16 cellular contexts compared by ENCODE assay signal in the genomic region with DNA sequence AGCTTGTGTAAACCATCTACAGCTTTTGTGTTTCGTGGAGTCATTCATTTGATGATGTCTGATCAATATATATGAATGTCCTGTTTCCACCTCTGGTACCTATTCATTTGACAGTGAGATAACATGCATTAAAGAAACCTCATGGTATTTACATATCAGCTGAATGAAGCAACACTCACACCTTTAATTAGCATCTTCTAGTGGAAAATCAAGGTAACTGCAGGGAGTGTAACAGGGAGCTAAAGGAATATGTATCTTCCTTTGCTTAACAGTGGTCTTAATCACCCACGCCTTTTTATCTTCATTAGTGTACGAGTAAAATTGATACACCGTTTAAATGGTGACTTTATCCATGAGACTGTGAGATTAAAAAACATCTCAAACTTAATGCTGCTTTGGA. TPM values are rescaled to one million over a fixed set of nuclear protein-coding genes. Genes with fewer than 3 reads are reported as not detected.
A peak's percentile ranks its signal among the peaks of the same experiment; 100 is the strongest.
DNase-seq lines count a peak whose midpoint lies in the region; ATAC-seq and TF ChIP-seq lines count a peak whose summit lies in the region.
"Had no signal": no experiment of that assay in that cellular context is flagged by ENCODE, and none has a peak within 500 bp of the region (broad histone marks: within the 10 kb centered on the region; RNA-seq: fewer than 3 reads in every experiment).

No MANE protein-coding gene starts in this region.

- TF ChIP-seq CTCF in HFF-Myc (IDR thresholded peaks at IDR 0.05; ENCODE audit: low read depth, low read length, missing control alignments) = peak; percentile 8

- in situ Hi-C loops in SK-MEL-5 (cut with HindIII; ENCODE audit: low pct_unique_long_range_greater_than_20kb, low sequenced_read_pairs) = no loop called here

- peak; percentile 17 for DNase-seq in ELR (ENCODE audit: low read depth)
- DNase-seq in HFF-Myc (ENCODE audit: extremely low read depth, low read depth) = no peak
- DNase-seq in SK-MEL-5 (ENCODE audit: low read depth, low spot score) = peak; percentile 2
- DNase-seq in iPS-NIHi11 (ENCODE audit: low spot score) = peak; percentile 28
- DNase-seq in activated CD8-positive, alpha-beta memory T cell treated with anti-CD3 and anti-CD28 coated beads, Interleukin-2, amount 50 U/mL, for 4 hours = no peak
- DNase-seq in H4 (ENCODE audit: low spot score) = no peak
- DNase-seq: activated CD4-positive, alpha-beta T cell treated with anti-CD3 and anti-CD28 coated beads for 48 hours; activated naive CD8-positive, alpha-beta T cell treated with anti-CD3 and anti-CD28 coated beads, Interleukin-2, amount 50 U/mL, for 24 hours; activated T-cell treated with anti-CD3 and anti-CD28 coated beads, Interleukin-2, amount 50 U/mL, for 72 hours; CD4-positive, alpha-beta T cell; cerebellar nuclear complex; GF-D8; lower lobe of right lung; nephron progenitor cell had no signal

- H3K4me3 ChIP-seq in HFF-Myc (replicated peaks; ENCODE audit: low read depth, low read length) = no peak overlapping the region
- H3K4me3 ChIP-seq: lower lobe of right lung had no signal

- no peak for ATAC-seq in HG02981 (IDR thresholded peaks at IDR 0.05; ENCODE audit: unreplicated experiment)
- no peak for ATAC-seq in GM19035 (IDR thresholded peaks at IDR 0.05; ENCODE audit: unreplicated experiment)
- ATAC-seq: activated naive CD8-positive, alpha-beta T cell treated with anti-CD3 and anti-CD28 coated beads, Interleukin-2, amount 50 U/mL, for 24 hours; activated T-cell treated with anti-CD3 and anti-CD28 coated beads, Interleukin-2, amount 50 U/mL, for 72 hours; lower lobe of right lung had no signal

RNA-seq across cellular contexts. Expression of a gene that starts 15.6 kb away (rescaled TPM):
- total RNA-seq in SK-MEL-5 (2014; rRNA removed; shearing (Covaris generic)) = 38.9 and 40.6 TPM in 2 replicates
- polyA plus RNA-seq in SK-MEL-5 (2015; cell fraction: cytosol; rRNA removed) = 15.8 and 20.8 TPM in 2 replicates
- 24.7 and 25.4 TPM in 2 replicates for polyA plus RNA-seq in SK-MEL-5 (2015; cell fraction: nucleus; rRNA removed)
- 19.1 and 19.2 TPM in 2 replicates for total RNA-seq in H4 (2014; rRNA removed; shearing (Covaris generic))

Comparison
In these comparisons a context has a peak if more than half of its experiments do, and no peak if none do; other contexts are left out.
1. DNase-seq: peak in ELR (single experiment), SK-MEL-5 (single experiment) and iPS-NIHi11 (single experiment); none in HFF-Myc (single experiment), activated CD8-positive, alpha-beta memory T cell treated with anti-CD3 and anti-CD28 coated beads, Interleukin-2, amount 50 U/mL, for 4 hours (single experiment) and H4 (single experiment).